In genomic region chr19:41928221-41928683, GRCh38 we compare ENCODE assay signal across 8 cellular contexts. TPM values are rescaled to one million over a fixed set of nuclear protein-coding genes. Genes with fewer than 3 reads are reported as not detected.
DNase-seq lines count a peak whose midpoint lies in the region; ATAC-seq, FAIRE-seq and TF ChIP-seq lines count a peak whose summit lies in the region.

Gene ERFL, minus strand, starts transcription at chr19:41928449. Its CDS starts 15,530 bp downstream, at chr19:41912919.

- peaks cover 24% of the 10 kb centered on the region for H3K4me1 ChIP-seq in Caco-2
- H3K4me1 ChIP-seq in HUES48 (ENCODE audit: control insufficient read depth, insufficient read depth, low read length): peaks cover 13% of the 10 kb centered on the region
- H3K4me1 ChIP-seq in keratinocyte (ENCODE audit: control insufficient read depth, extremely low read depth, insufficient read depth, low read length): peaks cover 6% of the 10 kb centered on the region
- peaks cover 17% of the 10 kb centered on the region for H3K4me1 ChIP-seq in suprapubic skin

- H3K79me2 ChIP-seq in keratinocyte (ENCODE audit: control insufficient read depth, insufficient read depth, low read length): no peaks in the 10 kb centered on the region

- no peak for DNase-seq in Caco-2
- no peak for DNase-seq in activated T-helper 2 cell treated with anti-CD3 and anti-CD28 coated beads, Interferon-gamma antibody, Interleukin-2, Interleukin-4, amounts not matched to agents 10 μg/mL and 5 μg/mL and 100 μg/mL, durations not matched to agents 14 hours and 24 hours and 36 hours (ENCODE audit: low spot score)
- DNase-seq in keratinocyte (ENCODE audit: low read depth, low spot score): no peak
- DNase-seq in suprapubic skin (ENCODE audit: low spot score in 2 of 2): no peak
- DNase-seq in T1000 (lab: John Stamatoyannopoulos, UW): no peak
- DNase-seq in NCI-H2171 (lab: John Stamatoyannopoulos, UW): no peak

- no peak within 1 kb of the TSS for H3K27ac Mint-ChIP-seq in Caco-2 (ENCODE audit: unreplicated experiment)
- peak within 1 kb of the TSS; percentile 83 for H3K27ac Mint-ChIP-seq in activated T-helper 2 cell treated with anti-CD3 and anti-CD28 coated beads, Interferon-gamma antibody, Interleukin-2, Interleukin-4, amounts not matched to agents 10 μg/mL and 5 μg/mL and 100 μg/mL, durations not matched to agents 14 hours and 24 hours and 36 hours

- no peaks in the 10 kb centered on the region for H3K9me1 ChIP-seq in keratinocyte (ENCODE audit: control insufficient read depth, extremely low read depth, insufficient read depth, low read length)

- no peaks in the 10 kb centered on the region for H3K36me3 Mint-ChIP-seq in Caco-2 (ENCODE audit: insufficient read depth, unreplicated experiment)
- peaks cover 2% of the 10 kb centered on the region for H3K36me3 Mint-ChIP-seq in activated T-helper 2 cell treated with anti-CD3 and anti-CD28 coated beads, Interferon-gamma antibody, Interleukin-2, Interleukin-4, amounts not matched to agents 10 μg/mL and 5 μg/mL and 100 μg/mL, durations not matched to agents 14 hours and 24 hours and 36 hours (ENCODE audit: low read depth)

- no peak for FAIRE-seq in keratinocyte (lab: Jason Lieb, UNC)

- peak within 1 kb of the TSS; percentile 80 for H2AFZ ChIP-seq in keratinocyte (ENCODE audit: control insufficient read depth, low read length)

- peaks cover 17% of the 10 kb centered on the region for H3K4me1 Mint-ChIP-seq in Caco-2 (ENCODE audit: low read depth, unreplicated experiment)
- H3K4me1 Mint-ChIP-seq in activated T-helper 2 cell treated with anti-CD3 and anti-CD28 coated beads, Interferon-gamma antibody, Interleukin-2, Interleukin-4, amounts not matched to agents 10 μg/mL and 5 μg/mL and 100 μg/mL, durations not matched to agents 14 hours and 24 hours and 36 hours (ENCODE audit: low read depth): peaks cover 19% of the 10 kb centered on the region

- TF ChIP-seq POLR2A in suprapubic skin (IDR thresholded peaks at IDR 0.05): no peak

- H3K4me3 Mint-ChIP-seq in Caco-2 (ENCODE audit: unreplicated experiment): peak within 1 kb of the TSS; percentile 81
- H3K4me3 Mint-ChIP-seq in activated T-helper 2 cell treated with anti-CD3 and anti-CD28 coated beads, Interferon-gamma antibody, Interleukin-2, Interleukin-4, amounts not matched to agents 10 μg/mL and 5 μg/mL and 100 μg/mL, durations not matched to agents 14 hours and 24 hours and 36 hours (ENCODE audit: low read depth): peak within 1 kb of the TSS; percentile 82

- POLR2A ChIA-PET in Caco-2 (lab: Charles Lee): interaction anchor here (0.7 kb wide), 1 partner anchor 44 kb away, joined by 4 read pairs; no protein-coding TSS in a partner anchor

- H3K9me3 Mint-ChIP-seq in Caco-2 (ENCODE audit: unreplicated experiment): no peaks in the 10 kb centered on the region
- H3K9me3 Mint-ChIP-seq in activated T-helper 2 cell treated with anti-CD3 and anti-CD28 coated beads, Interferon-gamma antibody, Interleukin-2, Interleukin-4, amounts not matched to agents 10 μg/mL and 5 μg/mL and 100 μg/mL, durations not matched to agents 14 hours and 24 hours and 36 hours: no peaks in the 10 kb centered on the region

- H3K9me3 ChIP-seq in Caco-2 (no peaks in the 10 kb centered on the region), HUES48 (ENCODE audit: control insufficient read depth, insufficient read depth, low read length) (no peaks in the 10 kb centered on the region), keratinocyte (ENCODE audit: control insufficient read depth, low read depth, low read length) (no peaks in the 10 kb centered on the region), suprapubic skin (no peaks in the 10 kb centered on the region)

- WGBS in suprapubic skin: 2% methylated on average over 39 of the region's 49 CpGs

- H3K27me3 Mint-ChIP-seq in Caco-2 (ENCODE audit: insufficient read depth, unreplicated experiment): peaks cover 4% of the 10 kb centered on the region
- H3K27me3 Mint-ChIP-seq in activated T-helper 2 cell treated with anti-CD3 and anti-CD28 coated beads, Interferon-gamma antibody, Interleukin-2, Interleukin-4, amounts not matched to agents 10 μg/mL and 5 μg/mL and 100 μg/mL, durations not matched to agents 14 hours and 24 hours and 36 hours (ENCODE audit: low read depth): peaks cover 4% of the 10 kb centered on the region

- H3K4me3 ChIP-seq in Caco-2 (ENCODE audit: low read depth, low read length): peak within 1 kb of the TSS; percentile 59
- peak within 1 kb of the TSS; percentile 56 for H3K4me3 ChIP-seq in HUES48 (ENCODE audit: low read depth, low read length)
- H3K4me3 ChIP-seq in keratinocyte (ENCODE audit: control insufficient read depth in 2 of 3, extremely low read depth in 1 of 3, insufficient read depth in 2 of 3, low read depth in 1 of 3, low read length in 3 of 3): peak within 1 kb of the TSS; percentile 29 to 62 (median 56)
- H3K4me3 ChIP-seq in suprapubic skin: peak within 1 kb of the TSS; percentile 51

- H3K36me3 ChIP-seq in Caco-2 (ENCODE audit: control insufficient read depth, insufficient read depth, low read length) (no peaks in the 10 kb centered on the region), HUES48 (ENCODE audit: control insufficient read depth, insufficient read depth, low read length) (no peaks in the 10 kb centered on the region), keratinocyte (ENCODE audit: control insufficient read depth in 2 of 2, extremely low read depth in 1 of 2, insufficient read depth in 2 of 2, low read length in 2 of 2) (no peaks in the 10 kb centered on the region), suprapubic skin (no peaks in the 10 kb centered on the region)

- peak within 1 kb of the TSS; percentile 91 for H3K4me2 ChIP-seq in keratinocyte (ENCODE audit: control insufficient read depth, extremely low read depth, insufficient read depth, low read depth, low read length)

- no TSS peak for BruUV-seq in Caco-2 (replicated peaks; lab: Mats Ljungman, UMichigan)

- dilution Hi-C loops in keratinocyte (cut with MboI; ENCODE audit: extremely low pct_ligation_motif_present, low sequenced_read_pairs): no loop called here

- no peaks in the 10 kb centered on the region; the same call in 1 of the 2 replicates for H3K27me3 ChIP-seq in Caco-2 (replicated peaks; ENCODE audit: control insufficient read depth, insufficient read depth, low read length)
- peaks cover 95% of the 10 kb centered on the region for H3K27me3 ChIP-seq in HUES48 (ENCODE audit: control insufficient read depth, insufficient read depth, low read length)
- H3K27me3 ChIP-seq in keratinocyte (ENCODE audit: control insufficient read depth, extremely low read depth, insufficient read depth, low read length): peaks cover 93% of the 10 kb centered on the region
- H3K27me3 ChIP-seq in suprapubic skin: peaks cover 99% of the 10 kb centered on the region

- intact Hi-C loops in Caco-2 (cut with micrococcal nuclease; ENCODE audit: unreplicated experiment): no loop called here
- intact Hi-C loops in activated T-helper 2 cell treated with anti-CD3 and anti-CD28 coated beads, Interferon-gamma antibody, Interleukin-2, Interleukin-4, amounts not matched to agents 10 μg/mL and 5 μg/mL and 100 μg/mL, durations not matched to agents 14 hours and 24 hours and 36 hours (cut with micrococcal nuclease): loop anchor here (2.0 kb wide), 1 partner anchor 41 kb away; no protein-coding TSS in a partner anchor

- TF ChIP-seq EP300 in suprapubic skin (IDR thresholded peaks at IDR 0.05): no peak

- TF ChIP-seq CTCF in Caco-2 (IDR thresholded peaks at IDR 0.05; ENCODE audit: insufficient read depth in 1 of 2, low read depth in 1 of 2, low read length in 1 of 2, severe bottlenecking in 1 of 2, unreplicated experiment in 1 of 2) (no peak), keratinocyte (optimal IDR thresholded peaks at IDR 0.05 in 1 of 3, IDR thresholded peaks at IDR 0.05 in 1 of 3, conservative IDR thresholded peaks at IDR 0.05 in 1 of 3; ENCODE audit: extremely low read depth in 1 of 3, insufficient read depth in 2 of 3, low read length in 3 of 3) (peak in 1 of 3 experiments; percentile 13), suprapubic skin (IDR thresholded peaks at IDR 0.05) (no peak)

- CTCF ChIA-PET in Caco-2 (lab: Charles Lee): interaction anchor here (0.6 to 1.0 kb wide), 6 partner anchors 9 to 564 kb away, joined by 3 to 8 read pairs (median 4); partner anchors contain the start of gene B9D2

- no peak within 1 kb of the TSS for H3K27ac ChIP-seq in HUES48 (ENCODE audit: low read depth, low read length)
- H3K27ac ChIP-seq in keratinocyte (ENCODE audit: control insufficient read depth, insufficient read depth, low read length): no peak within 1 kb of the TSS
- H3K27ac ChIP-seq in suprapubic skin: no peak within 1 kb of the TSS

- no peak for ATAC-seq in GM21367 (IDR thresholded peaks at IDR 0.05; ENCODE audit: unreplicated experiment)

- H3K9ac ChIP-seq in HUES48 (ENCODE audit: low read depth, low read length): no peak within 1 kb of the TSS
- no peak within 1 kb of the TSS for H3K9ac ChIP-seq in keratinocyte (ENCODE audit: control insufficient read depth, extremely low read depth, insufficient read depth, low read length)

- peaks cover 6% of the 10 kb centered on the region for H4K20me1 ChIP-seq in keratinocyte (ENCODE audit: control insufficient read depth, extremely low read depth, insufficient read depth, low read length)

RNA-seq across cellular contexts. Expression of gene ERFL, which starts in this region (rescaled TPM):
- total RNA-seq in Caco-2 (2022) (0.23 and 0.49 TPM in 2 replicates), suprapubic skin (under 1 TPM in 2 of 4 donors, not detected in 2; 0.21 to 0.72 TPM)
- total RNA-seq in activated T-helper 2 cell treated with anti-CD3 and anti-CD28 coated beads, Interferon-gamma antibody, Interleukin-2, Interleukin-4, amounts not matched to agents 10 μg/mL and 5 μg/mL and 100 μg/mL, durations not matched to agents 14 hours and 24 hours and 36 hours: 2.1 and 2.3 TPM in 2 replicates
- not detected in 3 replicates for polyA plus RNA-seq in keratinocyte
- polyA plus RNA-seq in keratinocyte (2011; ENCODE audit: low read depth): not detected
- polyA plus RNA-seq in keratinocyte (2011; cell fraction: cytosol; rRNA removed): not detected in 2 replicates
- 0.15 TPM in 1 of 2 replicates, not detected in the other for polyA plus RNA-seq in keratinocyte (2011; cell fraction: nucleus; rRNA removed)
- polyA plus RNA-seq in keratinocyte (2012; ENCODE audit: low replicate concordance): 0.31 TPM in 1 of 2 replicates, not detected in the other
- polyA minus RNA-seq in keratinocyte: not detected in 3 replicates
- not detected for polyA minus RNA-seq in keratinocyte (2011; cell fraction: cytosol; rRNA and poly(A)+ RNA removed)
- polyA minus RNA-seq in keratinocyte (2011; cell fraction: nucleus; rRNA and poly(A)+ RNA removed): not detected in 2 replicates
